In genomic region chr3:27209595-27210264, GRCh38 we compare ENCODE assay signal across 18 cellular contexts.
DNase-seq lines count a peak whose midpoint lies in the region; ATAC-seq lines count a peak whose summit lies in the region.
"Had no signal": no experiment of that assay in that cellular context is flagged by ENCODE, and none has a peak within 500 bp of the region (broad histone marks: within the 10 kb centered on the region; RNA-seq: fewer than 3 reads in every experiment).

No MANE protein-coding gene starts in this region.

- no peak for DNase-seq in HuH-7.5 (ENCODE audit: low spot score)
- no peak for DNase-seq in activated CD4-positive, alpha-beta T cell treated with anti-CD3 and anti-CD28 coated beads, Interleukin-2, amount 50 U/mL, for 1 hour
- DNase-seq in activated gamma-delta T cell (lab: John Stamatoyannopoulos, UW) = no peak
- no peak for DNase-seq in HPDE6-E6E7 (ENCODE audit: extremely low spot score)
- DNase-seq: activated CD4-positive, alpha-beta T cell treated with anti-CD3 and anti-CD28 coated beads for 36 hours; glutamatergic neuron; left ventricle myocardium inferior; NCI-H2029; RPMI8226; stimulated activated CD4-positive, alpha-beta T cell treated with anti-CD3 and anti-CD28 coated beads, Interleukin-4, amount 100 ng/mL, for 24 hours; stomach; upper lobe of right lung had no signal

- ATAC-seq in GM18498 (IDR thresholded peaks at IDR 0.05; ENCODE audit: unreplicated experiment) (peak; percentile 72), GM21381 (IDR thresholded peaks at IDR 0.05; ENCODE audit: unreplicated experiment) (peak; percentile 59), HG02623 (IDR thresholded peaks at IDR 0.05; ENCODE audit: unreplicated experiment) (peak; percentile 72), HG03521 (IDR thresholded peaks at IDR 0.05; ENCODE audit: unreplicated experiment) (peak; percentile 63)
- ATAC-seq: activated CD4-positive, alpha-beta T cell treated with anti-CD3 and anti-CD28 coated beads for 36 hours; activated T-helper 17 cell treated with anti-CD3 and anti-CD28 coated beads, Interleukin-2, amount 50 U/mL, for 72 hours; K562; upper lobe of right lung had no signal
